13 cellular contexts compared by ENCODE assay signal in the genomic region with DNA sequence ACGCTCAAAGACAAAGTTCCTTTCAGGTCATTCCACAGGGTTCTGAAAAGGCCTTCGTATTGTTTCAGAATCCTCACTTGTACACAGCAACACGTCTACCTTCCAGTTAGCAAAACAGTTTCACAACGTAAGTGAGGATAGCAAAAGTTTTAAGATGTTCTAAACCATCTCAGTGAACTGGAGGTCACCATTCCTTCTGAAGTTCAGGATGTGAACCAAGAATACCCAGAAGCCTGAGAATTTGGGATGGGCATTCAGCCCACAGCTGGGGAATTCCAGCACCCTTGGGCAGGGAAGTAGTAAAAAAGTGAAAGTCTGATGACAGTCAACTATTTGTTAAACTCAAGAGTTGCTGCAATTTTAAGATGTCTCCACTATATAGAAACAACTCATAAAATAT.
"Had no signal": no experiment of that assay in that cellular context is flagged by ENCODE, and none has a peak within 500 bp of the region (broad histone marks: within the 10 kb centered on the region; RNA-seq: fewer than 3 reads in every experiment).

No MANE protein-coding gene starts in this region.

- FAIRE-seq: colon, pancreas, urothelium cell line had no signal

- H3K9me3 ChIP-seq: ascending aorta, pancreas, stomach had no signal

- ATAC-seq: activated CD4-positive, alpha-beta T cell treated with anti-CD3 and anti-CD28 coated beads for 36 hours; activated CD8-positive, alpha-beta T cell treated with anti-CD3 and anti-CD28 coated beads, Interleukin-2, amount 10 ng/mL, durations not matched to agents 7 days and 5 days; left colon; pancreas had no signal

- H3K36me3 ChIP-seq: ascending aorta, pancreas, stomach had no signal

- DNase-seq: activated CD4-positive, alpha-beta T cell treated with anti-CD3 and anti-CD28 coated beads for 36 hours; activated CD8-positive, alpha-beta memory T cell treated with anti-CD3 and anti-CD28 coated beads, Interleukin-2, amount 50 U/mL, for 48 hours; activated CD8-positive, alpha-beta T cell treated with anti-CD3 and anti-CD28 coated beads, Interleukin-2, amount 10 ng/mL, durations not matched to agents 7 days and 5 days; activated naive CD8-positive, alpha-beta T cell treated with anti-CD3 and anti-CD28 coated beads, Interleukin-2, amount 10 ng/mL, durations not matched to agents 7 days and 5 days; left colon; pancreas; stomach; T-helper 9 cell had no signal

- H3K27ac ChIP-seq: ascending aorta, pancreas, stomach had no signal

- H3K27me3 ChIP-seq: ascending aorta, pancreas, stomach had no signal

- H3K4me3 ChIP-seq: ascending aorta, lung, pancreas, skin epidermis, stomach had no signal

- H3K4me1 ChIP-seq: ascending aorta, pancreas, stomach had no signal
